24 cellular contexts compared by ENCODE assay signal in the genomic region with DNA sequence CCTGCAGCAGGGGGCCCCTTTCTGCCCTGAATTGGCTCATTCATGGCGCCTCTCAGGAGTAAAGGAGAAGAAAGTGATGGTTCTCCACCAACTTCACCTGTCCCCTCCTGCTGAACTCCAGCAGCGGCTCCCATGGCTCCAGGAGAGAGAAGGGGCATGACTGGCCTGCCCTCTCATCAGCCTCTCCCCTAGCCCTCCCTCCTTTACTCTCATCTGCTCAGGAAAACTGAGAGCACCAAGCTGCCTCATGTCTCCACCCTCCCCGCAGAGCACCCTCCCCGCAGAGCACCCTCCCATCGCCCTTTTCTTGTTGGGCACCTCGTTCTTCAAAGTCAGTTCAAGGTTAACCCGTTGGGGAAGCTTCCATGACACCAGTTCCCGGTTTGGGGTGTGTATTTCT.
"Had no signal": no experiment of that assay in that cellular context is flagged by ENCODE, and none has a peak within 500 bp of the region (broad histone marks: within the 10 kb centered on the region; RNA-seq: fewer than 3 reads in every experiment).

No MANE protein-coding gene starts in this region.

- H3K27me3 ChIP-seq: SJCRH30 had no signal

- H3K4me1 Mint-ChIP-seq: IgD-negative memory B cell had no signal

- H3K4me2 ChIP-seq: KMS-11 had no signal

- H3K27ac Mint-ChIP-seq: IgD-negative memory B cell had no signal

- H3K36me3 Mint-ChIP-seq: IgD-negative memory B cell had no signal

- H3K9me3 ChIP-seq: SJCRH30 had no signal

- H3K27ac ChIP-seq: HL-60, KMS-11, RWPE1, SJCRH30 had no signal

- H3K4me3 ChIP-seq: K562, SJCRH30 had no signal

- DNase-seq: Kasumi-1, MM.1S, NCI-H1092 treated with DMSO at 0.1 percent for 48 hours, NCI-H1436, NCI-H187, NCI-H2029, NCI-H2081 treated with DMSO at 0.1 percent for 48 hours, NCI-H2171, NCI-H226, NCI-H446, NCI-H510A, NCI-H524 treated with DMSO at 0.1 percent for 48 hours, NCI-H69, NCI-H774, SHP77 treated with DMSO at 0.1 percent for 48 hours, SJCRH30 had no signal

- ATAC-seq: K562, SK-N-SH treated with all-trans-retinoic acid at 6 μM for 48 hours had no signal

- H3K9ac ChIP-seq: KMS-11 had no signal

- H3K36me3 ChIP-seq: SJCRH30 had no signal

- FAIRE-seq: HTR-8/SVneo, K562, RCC 7860 had no signal

- H3K4me3 Mint-ChIP-seq: IgD-negative memory B cell had no signal
